In the genomic region with DNA sequence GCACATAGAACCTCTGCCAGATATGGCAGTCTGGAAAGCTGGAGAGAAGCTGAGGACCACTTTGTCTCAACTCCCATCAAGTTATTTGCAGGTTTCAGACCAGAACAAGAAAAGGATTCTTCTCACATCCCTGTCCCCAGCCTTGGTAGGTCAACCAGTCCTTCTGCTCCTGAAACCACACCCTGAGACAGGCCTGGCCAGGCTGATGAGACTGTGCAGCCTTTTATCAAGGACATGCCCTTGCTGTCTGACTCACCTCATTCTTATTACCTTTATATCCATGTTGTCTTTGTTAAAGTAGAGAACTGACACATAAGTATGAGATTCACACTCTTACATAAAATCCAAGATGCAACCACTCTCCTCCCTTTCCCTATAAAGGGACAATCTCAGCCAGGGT, we compare ENCODE assay signal across 24 cellular contexts.
A peak's percentile ranks its signal among the peaks of the same experiment; 100 is the strongest.
DNase-seq lines count a peak whose midpoint lies in the region; ATAC-seq, FAIRE-seq and TF ChIP-seq lines count a peak whose summit lies in the region.
"Had no signal": no experiment of that assay in that cellular context is flagged by ENCODE, and none has a peak within 500 bp of the region (broad histone marks: within the 10 kb centered on the region; RNA-seq: fewer than 3 reads in every experiment).

No MANE protein-coding gene starts in this region.

- no peak overlapping the region for H2AFZ ChIP-seq in keratinocyte (ENCODE audit: control insufficient read depth, low read length)
- H2AFZ ChIP-seq: GM23338 had no signal

- no peaks in the 10 kb centered on the region for H3K79me2 ChIP-seq in keratinocyte (ENCODE audit: control insufficient read depth, insufficient read depth, low read length)

- peak; percentile 66 for FAIRE-seq in keratinocyte (lab: Jason Lieb, UNC)
- no peak for FAIRE-seq in small intestine (lab: Jason Lieb, UNC)
- no peak for FAIRE-seq in GM19239 (lab: Jason Lieb, UNC)
- FAIRE-seq: A549, GM12878 had no signal

- peak overlapping the region; percentile 48 for H3K27ac Mint-ChIP-seq in Caco-2 (ENCODE audit: unreplicated experiment)
- H3K27ac Mint-ChIP-seq: B cell, GM23338, IgD-negative memory B cell had no signal

- no peak overlapping the region for H3K4me3 Mint-ChIP-seq in Caco-2 (ENCODE audit: unreplicated experiment)
- no peak overlapping the region for H3K4me3 Mint-ChIP-seq in activated T-cell treated with anti-CD3 and anti-CD28 coated beads, Interleukin-2, amount 50 U/mL, for 4 hours
- H3K4me3 Mint-ChIP-seq: B cell, GM23338, IgD-negative memory B cell had no signal

- CTCF ChIA-PET in Caco-2 (lab: Charles Lee), result no interaction called here

- no peaks in the 10 kb centered on the region for H3K36me3 Mint-ChIP-seq in Caco-2 (ENCODE audit: insufficient read depth, unreplicated experiment)
- no peaks in the 10 kb centered on the region for H3K36me3 Mint-ChIP-seq in activated T-cell treated with anti-CD3 and anti-CD28 coated beads, Interleukin-2, amount 50 U/mL, for 4 hours (ENCODE audit: insufficient read depth)
- H3K36me3 Mint-ChIP-seq: IgD-negative memory B cell had no signal

- H3K27me3 ChIP-seq in Caco-2 (replicated peaks; ENCODE audit: control insufficient read depth, insufficient read depth, low read length) (no peaks in the 10 kb centered on the region), keratinocyte (ENCODE audit: control insufficient read depth, extremely low read depth, insufficient read depth, low read length) (peaks cover 7% of the 10 kb centered on the region), small intestine (ENCODE audit: control insufficient read depth in 2 of 2, insufficient read depth in 2 of 2, low read length in 2 of 2) (no peaks in the 10 kb centered on the region)
- H3K27me3 ChIP-seq: Peyer's patch, SJSA1 had no signal

- no peaks in the 10 kb centered on the region for H3K36me3 ChIP-seq in Caco-2 (ENCODE audit: control insufficient read depth, insufficient read depth, low read length)
- no peaks in the 10 kb centered on the region for H3K36me3 ChIP-seq in keratinocyte (ENCODE audit: control insufficient read depth in 2 of 2, extremely low read depth in 1 of 2, insufficient read depth in 2 of 2, low read length in 2 of 2)
- H3K36me3 ChIP-seq in small intestine (ENCODE audit: control insufficient read depth in 2 of 2, insufficient read depth in 2 of 2, low read length in 2 of 2), result no peaks in the 10 kb centered on the region
- H3K36me3 ChIP-seq: Peyer's patch, SJSA1 had no signal

- peaks cover 8% of the 10 kb centered on the region for H3K4me1 Mint-ChIP-seq in Caco-2 (ENCODE audit: low read depth, unreplicated experiment)
- H3K4me1 Mint-ChIP-seq in activated T-cell treated with anti-CD3 and anti-CD28 coated beads, Interleukin-2, amount 50 U/mL, for 4 hours (ENCODE audit: low read depth), result no peaks in the 10 kb centered on the region
- H3K4me1 Mint-ChIP-seq: B cell had no signal

- no peaks in the 10 kb centered on the region for H4K20me1 ChIP-seq in keratinocyte (ENCODE audit: control insufficient read depth, extremely low read depth, insufficient read depth, low read length)

- no peak for TF ChIP-seq CTCF in Caco-2 (IDR thresholded peaks at IDR 0.05; ENCODE audit: insufficient read depth in 1 of 2, low read depth in 1 of 2, low read length in 1 of 2, severe bottlenecking in 1 of 2, unreplicated experiment in 1 of 2)
- no peak for TF ChIP-seq CTCF in keratinocyte (optimal IDR thresholded peaks at IDR 0.05 in 1 of 3, IDR thresholded peaks at IDR 0.05 in 1 of 3, conservative IDR thresholded peaks at IDR 0.05 in 1 of 3; ENCODE audit: extremely low read depth in 1 of 3, insufficient read depth in 2 of 3, low read length in 3 of 3)

- H3K9me3 Mint-ChIP-seq in Caco-2 (ENCODE audit: unreplicated experiment), result no peaks in the 10 kb centered on the region
- H3K9me3 Mint-ChIP-seq in activated T-cell treated with anti-CD3 and anti-CD28 coated beads, Interleukin-2, amount 50 U/mL, for 4 hours, result no peaks in the 10 kb centered on the region
- H3K9me3 Mint-ChIP-seq: GM23338, IgD-negative memory B cell had no signal

- H3K9me3 ChIP-seq in Caco-2 (no peaks in the 10 kb centered on the region), keratinocyte (ENCODE audit: control insufficient read depth, low read depth, low read length) (no peaks in the 10 kb centered on the region), small intestine (ENCODE audit: control insufficient read depth, low read depth) (no peaks in the 10 kb centered on the region)
- H3K9me3 ChIP-seq: A549, Peyer's patch, SJSA1 had no signal

- no peak overlapping the region for H3K9ac ChIP-seq in keratinocyte (ENCODE audit: control insufficient read depth, extremely low read depth, insufficient read depth, low read length)

- BruUV-seq in Caco-2 (replicated peaks; lab: Mats Ljungman, UMichigan), result no TSS peak

- H3K9me1 ChIP-seq in keratinocyte (ENCODE audit: control insufficient read depth, extremely low read depth, insufficient read depth, low read length), result no peaks in the 10 kb centered on the region

- POLR2A ChIA-PET in Caco-2 (lab: Charles Lee), result no interaction called here

- no peaks in the 10 kb centered on the region for H3K27me3 Mint-ChIP-seq in Caco-2 (ENCODE audit: insufficient read depth, unreplicated experiment)
- peaks cover 5% of the 10 kb centered on the region for H3K27me3 Mint-ChIP-seq in activated T-cell treated with anti-CD3 and anti-CD28 coated beads, Interleukin-2, amount 50 U/mL, for 4 hours (ENCODE audit: low read depth)

- intact Hi-C loops in Caco-2 (cut with micrococcal nuclease; ENCODE audit: unreplicated experiment), result no loop called here

- H3K27ac ChIP-seq in keratinocyte (ENCODE audit: control insufficient read depth, insufficient read depth, low read length) (no peak overlapping the region), small intestine (ENCODE audit: low read depth in 1 of 2, low read length in 1 of 2) (no peak overlapping the region)
- H3K27ac ChIP-seq: A549, Peyer's patch, SJSA1 had no signal

- DNase-seq in Caco-2, result no peak
- peak; percentile 20 for DNase-seq in SW480 (ENCODE audit: low spot score)
- no peak for DNase-seq in keratinocyte (ENCODE audit: low read depth, low spot score)
- peak; percentile 35 for DNase-seq in small intestine
- DNase-seq in activated T-cell treated with anti-CD3 and anti-CD28 coated beads, Interleukin-2, amount 50 U/mL, for 4 hours, result no peak
- DNase-seq in GM19239 (ENCODE audit: insufficient read length, low spot score), result no peak
- DNase-seq: DND-41; HCEC 1CT; NCI-H1105; NCI-H146; NCI-H2081; NCI-H2171; NCI-H345; NCI-H524; NCI-H774; NK-92 treated with Interleukin-12 subunit alpha and Interleukin-12 subunit beta, amount 100 ng/mL, for 24 hours; Peyer's patch had no signal

- no peak overlapping the region for H3K4me3 ChIP-seq in Caco-2 (ENCODE audit: low read depth, low read length)
- H3K4me3 ChIP-seq in keratinocyte (ENCODE audit: control insufficient read depth in 2 of 3, extremely low read depth in 1 of 3, insufficient read depth in 2 of 3, low read depth in 1 of 3, low read length in 3 of 3), result no peak overlapping the region
- H3K4me3 ChIP-seq in small intestine (ENCODE audit: low read depth in 1 of 2, low read length in 2 of 2), result no peak overlapping the region
- H3K4me3 ChIP-seq: A549, GM12878, GM23338, Peyer's patch, SJSA1 had no signal

- ATAC-seq in GM21423 (IDR thresholded peaks at IDR 0.05; ENCODE audit: unreplicated experiment), result no peak
- no peak for ATAC-seq in activated T-cell treated with anti-CD3 and anti-CD28 coated beads, Interleukin-2, amount 50 U/mL, for 4 hours
- ATAC-seq: A549, GM12878, GM23338 had no signal

- H3K4me1 ChIP-seq in Caco-2 (peaks cover 18% of the 10 kb centered on the region; the same call in 1 of the 2 replicates), keratinocyte (ENCODE audit: control insufficient read depth, extremely low read depth, insufficient read depth, low read length) (peaks cover 6% of the 10 kb centered on the region), small intestine (ENCODE audit: control insufficient read depth in 2 of 2, insufficient read depth in 1 of 2, low read depth in 1 of 2, low read length in 1 of 2) (no peaks in the 10 kb centered on the region)
- H3K4me1 ChIP-seq: Peyer's patch, SJSA1 had no signal

- no peak overlapping the region for H3K4me2 ChIP-seq in keratinocyte (ENCODE audit: control insufficient read depth, extremely low read depth, insufficient read depth, low read depth, low read length)
- H3K4me2 ChIP-seq: A549, GM23338 had no signal

- dilution Hi-C loops in keratinocyte (cut with MboI; ENCODE audit: extremely low pct_ligation_motif_present, low sequenced_read_pairs), result no loop called here

Comparison
In these comparisons a context has a peak if more than half of its experiments do, and no peak if none do; other contexts are left out.
1. DNase-seq: peak in SW480 (single experiment) and small intestine (single experiment); none in Caco-2 (0 of 2), keratinocyte (single experiment), activated T-cell treated with anti-CD3 and anti-CD28 coated beads, Interleukin-2, amount 50 U/mL, for 4 hours (single experiment) and GM19239 (single experiment).